Comparison of ENCODE assay signal across 13 cellular contexts in genomic region chr5:65938256-65938655, GRCh38. TPM values are rescaled to one million over a fixed set of nuclear protein-coding genes. Genes with fewer than 3 reads are reported as not detected.
DNase-seq lines count a peak whose midpoint lies in the region; ATAC-seq, FAIRE-seq and TF ChIP-seq lines count a peak whose summit lies in the region.
"Had no signal": no experiment of that assay in that cellular context is flagged by ENCODE, and none has a peak within 500 bp of the region (broad histone marks: within the 10 kb centered on the region; RNA-seq: fewer than 3 reads in every experiment).

No MANE protein-coding gene starts in this region.

- H2AFZ ChIP-seq in SU-DHL-6 (ENCODE audit: low read depth, low read length, severe bottlenecking) (no peak overlapping the region), HepG2 (ENCODE audit: low read length) (no peak overlapping the region)

- H3K4me2 ChIP-seq in SU-DHL-6 (ENCODE audit: low read depth, low read length, poor library complexity, severe bottlenecking) (peak overlapping the region; percentile 99), HepG2 (ENCODE audit: low read depth, low read length) (no peak overlapping the region)

- FAIRE-seq in H54 (lab: Jason Lieb, UNC) (no peak), HepG2 (lab: Jason Lieb, UNC) (no peak)

- no TSS peak for BruUV-seq in HepG2 (replicated peaks; lab: Mats Ljungman, UMichigan)

- no peak for TF ChIP-seq EP300 in HepG2 (IDR thresholded peaks at IDR 0.05; ENCODE audit: low read depth in 2 of 2, low read length in 2 of 2)
- no peak for TF ChIP-seq EP300 in HepG2 (CRISPR knock-in tag; IDR thresholded peaks at IDR 0.05; ENCODE audit: borderline replicate concordance)

- TF ChIP-seq POLR2A in GM18505 (IDR thresholded peaks at IDR 0.05; ENCODE audit: borderline replicate concordance, extremely low read depth, insufficient read depth, insufficient read length) (no peak), H54 (IDR thresholded peaks at IDR 0.05; ENCODE audit: low read depth, low read length) (no peak), HepG2 (IDR thresholded peaks at IDR 0.05; ENCODE audit: insufficient read depth in 1 of 2, low read depth in 2 of 2, low read length in 2 of 2) (no peak)

- H4K20me1 ChIP-seq in SU-DHL-6 (ENCODE audit: low read depth, low read length) (peaks cover 38% of the 10 kb centered on the region), HepG2 (ENCODE audit: insufficient read depth, low read length) (peaks cover 18% of the 10 kb centered on the region)

- peaks cover 81% of the 10 kb centered on the region for H3K79me2 ChIP-seq in SU-DHL-6 (ENCODE audit: insufficient read depth, low read length)
- H3K79me2 ChIP-seq in HepG2 (ENCODE audit: insufficient read depth, low read length) = peaks cover 70% of the 10 kb centered on the region

- no peak for DNase-seq in H54 (ENCODE audit: insufficient read length, low spot score)
- DNase-seq in activated effector memory CD4-positive, alpha-beta T cell treated with anti-CD3 and anti-CD28 coated beads, Interleukin-2, amount 50 U/mL, for 16 hours = no peak
- DNase-seq in HPDE6-E6E7 (ENCODE audit: extremely low spot score) = no peak
- DNase-seq in HepG2 (ENCODE audit: low spot score) = no peak
- DNase-seq: activated CD8-positive, alpha-beta memory T cell treated with anti-CD3 and anti-CD28 coated beads, Interleukin-2, amount 50 U/mL, for 4 hours; dermis blood vessel endothelial cell; IMR-90; NCI-H187 treated with DMSO at 0.1 percent for 48 hours had no signal

- H3K4me3 ChIP-seq in SU-DHL-6 (ENCODE audit: insufficient read depth, low read length, poor library complexity, severe bottlenecking) (peak overlapping the region; percentile 41), HepG2 (replicated peaks in 1 of 3; ENCODE audit: insufficient read depth in 1 of 3, low read depth in 2 of 3, low read length in 3 of 3) (no peak overlapping the region)

- 91% methylated on average over 5 of the region's 5 CpGs for WGBS in HepG2 (ENCODE audit: low lambda C conversion rate)

- intact Hi-C loops in HepG2 (cut with micrococcal nuclease; ENCODE audit: unreplicated experiment) = no loop called here

- H3K27me3 ChIP-seq in SU-DHL-6 (ENCODE audit: low read length) (no peaks in the 10 kb centered on the region), HepG2 (ENCODE audit: control insufficient read depth in 1 of 2, insufficient read depth in 2 of 2, low read length in 2 of 2) (no peaks in the 10 kb centered on the region)

- ATAC-seq in GM18505 (IDR thresholded peaks at IDR 0.05; ENCODE audit: unreplicated experiment) (peak; percentile 96), GM21447 (IDR thresholded peaks at IDR 0.05; ENCODE audit: unreplicated experiment) (peak; percentile 87), HG02973 (IDR thresholded peaks at IDR 0.05; ENCODE audit: unreplicated experiment) (peak; percentile 84), HepG2 (no peak)
- ATAC-seq: stimulated activated effector memory CD8-positive, alpha-beta T cell treated with anti-CD3 and anti-CD28 coated beads, Interleukin-12 subunit alpha, Interleukin-12 subunit beta, amount 100 ng/mL, for 72 hours had no signal

- POLR2A ChIA-PET in HepG2 (lab: Yijun Ruan, JAX) = no interaction called here

- H3K9me2 ChIP-seq in SU-DHL-6 (replicated peaks; ENCODE audit: insufficient read depth, low read length) = no peaks in the 10 kb centered on the region

- H3F3A ChIP-seq in SU-DHL-6 (ENCODE audit: insufficient read depth) = peaks cover 27% of the 10 kb centered on the region

- no peak for TF ChIP-seq RAD21 in HepG2 (CRISPR knock-in tag; IDR thresholded peaks at IDR 0.05)

- CTCF ChIA-PET in HepG2 (lab: Yijun Ruan, JAX; ENCODE audit: low intra/inter-chr PET ratio, low total read pairs) = no interaction called here

- peaks cover 3% of the 10 kb centered on the region for H3K4me1 ChIP-seq in HepG2 (ENCODE audit: insufficient read depth, low read length)

- in situ Hi-C loops in HepG2 (cut with HindIII; ENCODE audit: extremely low pct_ligation_motif_present, low pct_unique_long_range_greater_than_20kb) = no loop called here

- H3K36me3 ChIP-seq in SU-DHL-6 (ENCODE audit: low read length) (no peaks in the 10 kb centered on the region), HepG2 (replicated peaks in 1 of 2; ENCODE audit: control insufficient read depth in 1 of 2, insufficient read depth in 2 of 2, low read length in 2 of 2) (peaks cover 0 to 1% of the 10 kb centered on the region in 2 experiments; a peak in 1 of 5 replicates)

- no peaks in the 10 kb centered on the region for H3K9me3 ChIP-seq in SU-DHL-6 (ENCODE audit: insufficient read depth, low read length)
- H3K9me3 ChIP-seq in HepG2 (ENCODE audit: low read length) = no peaks in the 10 kb centered on the region

- TF ChIP-seq CTCF in SU-DHL-6 (IDR thresholded peaks at IDR 0.05; ENCODE audit: insufficient read depth, low read length, poor library complexity, severe bottlenecking) = no peak
- no peak for TF ChIP-seq CTCF in HepG2 (CRISPR knock-in tag; IDR thresholded peaks at IDR 0.05)

- H3K27ac ChIP-seq in SU-DHL-6 (ENCODE audit: low read depth, low read length) (peak overlapping the region; percentile 79), HepG2 (ENCODE audit: extremely low read length, insufficient read depth, low read length) (no peak overlapping the region)

- no peak overlapping the region for H3K9ac ChIP-seq in SU-DHL-6 (ENCODE audit: low read length)
- no peak overlapping the region for H3K9ac ChIP-seq in HepG2 (ENCODE audit: insufficient read depth, low read depth, low read length)

TF ChIP-seq in HepG2, 621 proteins besides CTCF, POLR2A, EP300 and RAD21:
- TF ChIP-seq ELF1 (CRISPR knock-in tag; IDR thresholded peaks at IDR 0.05) (no peak), MZF1 (CRISPR knock-in tag; IDR thresholded peaks at IDR 0.05; ENCODE audit: borderline replicate concordance) (no peak), BHLHE40 (IDR thresholded peaks at IDR 0.05; ENCODE audit: low read length) (no peak), ZFP41 (CRISPR knock-in tag; IDR thresholded peaks at IDR 0.05; ENCODE audit: borderline replicate concordance) (no peak), TP53 (CRISPR knock-in tag; conservative IDR thresholded peaks at IDR 0.05) (no peak), ZSCAN30 (CRISPR knock-in tag; IDR thresholded peaks at IDR 0.05) (no peak), XBP1 (CRISPR knock-in tag; IDR thresholded peaks at IDR 0.05) (no peak), SCMH1 (CRISPR knock-in tag; IDR thresholded peaks at IDR 0.05; ENCODE audit: borderline replicate concordance) (no peak), NCOA1 (CRISPR knock-in tag; IDR thresholded peaks at IDR 0.05) (no peak), ZNF749 (CRISPR knock-in tag; IDR thresholded peaks at IDR 0.05; ENCODE audit: borderline replicate concordance) (no peak), ZNF619 (CRISPR knock-in tag; IDR thresholded peaks at IDR 0.05) (no peak)
- TF ChIP-seq, protein P1, sequence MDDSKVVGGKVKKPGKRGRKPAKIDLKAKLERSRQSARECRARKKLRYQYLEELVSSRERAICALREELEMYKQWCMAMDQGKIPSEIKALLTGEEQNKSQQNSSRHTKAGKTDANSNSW (CRISPR knock-in tag; IDR thresholded peaks at IDR 0.05; ENCODE audit: borderline replicate concordance) = no peak
- TF ChIP-seq, protein P2, sequence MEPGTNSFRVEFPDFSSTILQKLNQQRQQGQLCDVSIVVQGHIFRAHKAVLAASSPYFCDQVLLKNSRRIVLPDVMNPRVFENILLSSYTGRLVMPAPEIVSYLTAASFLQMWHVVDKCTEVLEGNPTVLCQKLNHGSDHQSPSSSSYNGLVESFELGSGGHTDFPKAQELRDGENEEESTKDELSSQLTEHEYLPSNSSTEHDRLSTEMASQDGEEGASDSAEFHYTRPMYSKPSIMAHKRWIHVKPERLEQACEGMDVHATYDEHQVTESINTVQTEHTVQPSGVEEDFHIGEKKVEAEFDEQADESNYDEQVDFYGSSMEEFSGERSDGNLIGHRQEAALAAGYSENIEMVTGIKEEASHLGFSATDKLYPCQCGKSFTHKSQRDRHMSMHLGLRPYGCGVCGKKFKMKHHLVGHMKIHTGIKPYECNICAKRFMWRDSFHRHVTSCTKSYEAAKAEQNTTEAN (CRISPR knock-in tag; conservative IDR thresholded peaks at IDR 0.05) = no peak
- TF ChIP-seq, protein P3, sequence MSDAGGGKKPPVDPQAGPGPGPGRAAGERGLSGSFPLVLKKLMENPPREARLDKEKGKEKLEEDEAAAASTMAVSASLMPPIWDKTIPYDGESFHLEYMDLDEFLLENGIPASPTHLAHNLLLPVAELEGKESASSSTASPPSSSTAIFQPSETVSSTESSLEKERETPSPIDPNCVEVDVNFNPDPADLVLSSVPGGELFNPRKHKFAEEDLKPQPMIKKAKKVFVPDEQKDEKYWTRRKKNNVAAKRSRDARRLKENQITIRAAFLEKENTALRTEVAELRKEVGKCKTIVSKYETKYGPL (CRISPR knock-in tag; IDR thresholded peaks at IDR 0.05) = no peak

RNA-seq across cellular contexts. Expression of gene ERBIN, which starts 11.9 kb away (rescaled TPM):
- 41.7 and 54.8 TPM in 2 replicates for total RNA-seq in HepG2 (2016; rRNA removed; fragmentation: Illumina TruSeq; extraction: Trizol)
- 16.6 and 24.6 TPM in 2 replicates for total RNA-seq in HepG2 (2016; cell fraction: cytosol; rRNA removed; fragmentation: Illumina TruSeq; extraction: Trizol; ENCODE audit: low read depth)
- total RNA-seq in HepG2 (2016; cell fraction: insoluble cytoplasmic fraction; rRNA removed; fragmentation: Illumina TruSeq; extraction: Trizol) = 37.9 and 53.8 TPM in 2 replicates
- total RNA-seq in HepG2 (2016; cell fraction: membrane; rRNA removed; fragmentation: Illumina TruSeq; extraction: Trizol) = 23.2 and 27.1 TPM in 2 replicates
- total RNA-seq in HepG2 (2016; cell fraction: nucleus; rRNA removed; fragmentation: Illumina TruSeq; extraction: Trizol) = 62.6 and 65.3 TPM in 2 replicates
- polyA plus RNA-seq in HepG2 (2011; rRNA removed) = 12.5 and 14.4 TPM in 2 replicates
- polyA plus RNA-seq in HepG2 (2011; cell fraction: cytosol; rRNA removed) = 4.9 and 8.6 TPM in 2 replicates
- 10.5 and 10.8 TPM in 2 replicates for polyA plus RNA-seq in HepG2 (2011; cell fraction: nucleus; rRNA removed)
- polyA plus RNA-seq in HepG2 (2012) = 14.1 and 14.9 TPM in 2 replicates
- 0.44 and 0.64 TPM in 2 replicates for polyA plus RNA-seq in HepG2 (2016; cell fraction: cytosol; fragmentation: Illumina TruSeq; extraction: Trizol; ENCODE audit: low read depth)
- polyA plus RNA-seq in HepG2 (2016; cell fraction: insoluble cytoplasmic fraction; fragmentation: Illumina TruSeq; extraction: Trizol; ENCODE audit: low read depth) = 29.5 and 36.4 TPM in 2 replicates
- polyA plus RNA-seq in HepG2 (2016; cell fraction: membrane; fragmentation: Illumina TruSeq; extraction: Trizol; ENCODE audit: low read depth) = 3.4 and 3.9 TPM in 2 replicates
- 40.0 and 43.6 TPM in 2 replicates for polyA plus RNA-seq in HepG2 (2016; cell fraction: nucleus; fragmentation: Illumina TruSeq; extraction: Trizol; ENCODE audit: insufficient read depth, low read depth)
- 12.0 and 26.9 TPM in 2 replicates for polyA minus RNA-seq in HepG2 (2011; rRNA and poly(A)+ RNA removed; ENCODE audit: low replicate concordance)
- polyA minus RNA-seq in HepG2 (2011; cell fraction: cytosol; rRNA and poly(A)+ RNA removed) = 28.1 and 38.4 TPM in 2 replicates
- polyA minus RNA-seq in HepG2 (2011; cell fraction: nucleus; rRNA and poly(A)+ RNA removed) = 140 and 160 TPM in 2 replicates
